12 cellular contexts compared by ENCODE assay signal in genomic region chr5:159181152-159181551, GRCh38. TPM values are rescaled to one million over a fixed set of nuclear protein-coding genes. Genes with fewer than 3 reads are reported as not detected.
DNase-seq lines count a peak whose midpoint lies in the region; ATAC-seq and TF ChIP-seq lines count a peak whose summit lies in the region.
"Had no signal": no experiment of that assay in that cellular context is flagged by ENCODE, and none has a peak within 500 bp of the region (broad histone marks: within the 10 kb centered on the region; RNA-seq: fewer than 3 reads in every experiment).

No MANE protein-coding gene starts in this region.

- peak overlapping the region; percentile 96 for H3K27ac ChIP-seq in foreskin keratinocyte
- H3K27ac ChIP-seq: coronary artery, testis had no signal

- ATAC-seq in GM19397 (IDR thresholded peaks at IDR 0.05; ENCODE audit: unreplicated experiment) (peak; percentile 47), HG03571 (IDR thresholded peaks at IDR 0.05; ENCODE audit: unreplicated experiment) (peak; percentile 59), foreskin keratinocyte (no peak), HG02981 (IDR thresholded peaks at IDR 0.05; ENCODE audit: unreplicated experiment) (no peak)

- no peak overlapping the region for H3K4me3 ChIP-seq in BE2C (ENCODE audit: low read depth, low read length)
- H3K4me3 ChIP-seq: coronary artery, skin epidermis, testis had no signal

- DNase-seq in ELR (ENCODE audit: low read depth): peak; percentile 53
- no peak for DNase-seq in foreskin keratinocyte
- DNase-seq in BE2C: no peak
- no peak for DNase-seq in NCI-H748 (lab: John Stamatoyannopoulos, UW; ENCODE audit: unreplicated experiment)
- no peak for DNase-seq in GM20000 (ENCODE audit: low spot score)
- DNase-seq: GF-D8, testis had no signal

- H3K27me3 ChIP-seq in foreskin keratinocyte: no peaks in the 10 kb centered on the region
- H3K27me3 ChIP-seq in BE2C: no peaks in the 10 kb centered on the region
- H3K27me3 ChIP-seq: testis had no signal

- no peaks in the 10 kb centered on the region for H3K9me3 ChIP-seq in BE2C
- H3K9me3 ChIP-seq: testis had no signal

- H3K4me1 ChIP-seq in foreskin keratinocyte (peaks cover 54% of the 10 kb centered on the region), BE2C (peaks cover 5% of the 10 kb centered on the region)

- peaks cover 52% of the 10 kb centered on the region for H3K36me3 ChIP-seq in BE2C

- TF ChIP-seq CTCF in foreskin keratinocyte (conservative IDR thresholded peaks at IDR 0.05) (no peak), BE2C (IDR thresholded peaks at IDR 0.05; ENCODE audit: low read depth, low read length) (no peak), GM20000 (IDR thresholded peaks at IDR 0.05; ENCODE audit: extremely low read depth, missing control alignments) (no peak)

RNA-seq across cellular contexts. Expression of gene RNF145, which starts 28.2 kb away (rescaled TPM):
- 56.2 and 58.3 TPM in 2 replicates for total RNA-seq in foreskin keratinocyte
- polyA plus RNA-seq in foreskin keratinocyte: 43.3 and 50.1 TPM in 2 replicates
- polyA plus RNA-seq in BE2C (2012; ENCODE audit: insufficient read depth, insufficient read length, low read depth): 115 TPM

Comparison
In these comparisons a context has a peak if more than half of its experiments do, and no peak if none do; other contexts are left out.
1. ATAC-seq: peak in GM19397 (single experiment) and HG03571 (single experiment); none in foreskin keratinocyte (single experiment) and HG02981 (single experiment).